In the genomic region with DNA sequence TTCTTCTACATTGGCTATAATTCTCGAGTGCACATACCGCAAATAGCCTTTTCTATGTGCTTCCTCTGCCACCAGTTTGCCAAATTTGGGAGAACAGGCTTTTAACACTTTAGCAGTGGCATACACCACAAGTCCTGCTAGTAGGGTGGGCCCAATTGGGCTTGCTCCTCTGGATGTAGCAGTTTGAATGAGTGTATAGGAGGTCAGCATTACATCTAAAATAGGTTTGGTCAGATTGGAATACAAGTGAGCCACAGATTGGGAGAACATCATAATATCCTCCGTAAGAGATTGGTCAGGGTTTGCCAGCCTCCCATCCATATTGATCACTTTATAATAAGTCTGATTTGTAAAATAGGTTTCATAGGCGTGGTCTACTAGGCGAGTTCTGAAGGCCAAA, we compare ENCODE assay signal across 12 cellular contexts. TPM values are rescaled to one million over a fixed set of nuclear protein-coding genes. Genes with fewer than 3 reads are reported as not detected.
DNase-seq lines count a peak whose midpoint lies in the region; ATAC-seq and TF ChIP-seq lines count a peak whose summit lies in the region.
"Had no signal": no experiment of that assay in that cellular context is flagged by ENCODE, and none has a peak within 500 bp of the region (broad histone marks: within the 10 kb centered on the region; RNA-seq: fewer than 3 reads in every experiment).

No MANE protein-coding gene starts in this region.

- no peaks in the 10 kb centered on the region for H4K20me1 ChIP-seq in SK-N-SH (ENCODE audit: insufficient read depth)

- CTCF ChIA-PET in SK-N-SH (lab: Yijun Ruan, JAX), result interaction anchor here (1.0 to 1.3 kb wide), 3 partner anchors 8 to 241 kb away, joined by 3 to 4 read pairs (median 3); a partner anchor contains a TSS
- CTCF ChIA-PET in activated CD8-positive, alpha-beta T cell treated with anti-CD3 and anti-CD28 coated beads, Interleukin-2, amount 10 ng/mL, durations not matched to agents 7 days and 5 days (lab: Charles Lee), result interaction anchor here (0.9 to 3.7 kb wide), 12 partner anchors 8 to 489 kb away, joined by 3 to 49 read pairs (median 8); no protein-coding TSS in a partner anchor

- H3K36me3 ChIP-seq in SK-N-SH (replicated peaks in 1 of 2; ENCODE audit: control insufficient read depth in 1 of 2, insufficient read depth in 2 of 2, low read length in 1 of 2), result no peaks in the 10 kb centered on the region
- H3K36me3 ChIP-seq in tibial nerve, result no peaks in the 10 kb centered on the region
- H3K36me3 ChIP-seq: right lobe of liver had no signal

- TF ChIP-seq EP300 in SK-N-SH (IDR thresholded peaks at IDR 0.05; ENCODE audit: borderline replicate concordance in 1 of 2, low read depth in 1 of 2, low read length in 1 of 2) (no peak), tibial nerve (IDR thresholded peaks at IDR 0.05) (no peak)

- no peaks in the 10 kb centered on the region for H3K79me2 ChIP-seq in SK-N-SH (ENCODE audit: insufficient read depth)

- H3K4me2 ChIP-seq in SK-N-SH, result peak overlapping the region; percentile 91

- no peak for TF ChIP-seq CTCF in SK-N-SH (IDR thresholded peaks at IDR 0.05)
- TF ChIP-seq CTCF in tibial nerve (IDR thresholded peaks at IDR 0.05), result no peak
- TF ChIP-seq CTCF in progenitor cell of endocrine pancreas (IDR thresholded peaks at IDR 0.05; ENCODE audit: unreplicated experiment), result no peak

- H3K27me3 ChIP-seq in SK-N-SH (ENCODE audit: insufficient read depth), result no peaks in the 10 kb centered on the region
- H3K27me3 ChIP-seq in tibial nerve, result no peaks in the 10 kb centered on the region
- H3K27me3 ChIP-seq: right lobe of liver had no signal

- POLR2A ChIA-PET in SK-N-SH (lab: Yijun Ruan, JAX), result interaction anchor here (1.6 kb wide), 1 partner anchor 175 kb away, joined by 8 read pairs; a partner anchor contains a TSS
- POLR2A ChIA-PET in activated CD8-positive, alpha-beta T cell treated with anti-CD3 and anti-CD28 coated beads, Interleukin-2, amount 10 ng/mL, durations not matched to agents 7 days and 5 days (lab: Charles Lee), result interaction anchor here (0.8 to 3.5 kb wide), 11 partner anchors 10 to 198 kb away, joined by 3 to 62 read pairs (median 6); a partner anchor contains a TSS

- H3K9ac ChIP-seq in SK-N-SH, result no peak overlapping the region

- H3K4me1 ChIP-seq in SK-N-SH (ENCODE audit: control insufficient read depth in 1 of 2, insufficient read depth in 2 of 2, low read depth in 1 of 2, low read length in 1 of 2) (no peaks in the 10 kb centered on the region; a peak in 2 of 4 replicates), tibial nerve (peaks cover 0 to 11% (median 2%) of the 10 kb centered on the region in 4 donors)

- peaks cover 33% of the 10 kb centered on the region for H3K36me3 Mint-ChIP-seq in activated CD8-positive, alpha-beta T cell treated with anti-CD3 and anti-CD28 coated beads, Interleukin-2, amount 10 ng/mL, durations not matched to agents 7 days and 5 days (ENCODE audit: low read depth)
- H3K36me3 Mint-ChIP-seq in progenitor cell of endocrine pancreas (ENCODE audit: insufficient read depth), result no peaks in the 10 kb centered on the region

- DNase-seq in SK-N-SH (no peak), medulla oblongata (ENCODE audit: extremely low spot score) (peak; percentile 22), tibial nerve (ENCODE audit: low spot score in 2 of 2) (no peak), progenitor cell of endocrine pancreas (ENCODE audit: low spot score, unreplicated experiment) (no peak), dermis blood vessel endothelial cell (no peak)
- peak; percentile 32 for DNase-seq in activated CD8-positive, alpha-beta T cell treated with anti-CD3 and anti-CD28 coated beads, Interleukin-2, amount 10 ng/mL, durations not matched to agents 7 days and 5 days
- DNase-seq: activated gamma-delta T cell, H7, right lobe of liver had no signal

- peaks cover 27% of the 10 kb centered on the region for H3K4me1 Mint-ChIP-seq in activated CD8-positive, alpha-beta T cell treated with anti-CD3 and anti-CD28 coated beads, Interleukin-2, amount 10 ng/mL, durations not matched to agents 7 days and 5 days (ENCODE audit: low read depth)
- H3K4me1 Mint-ChIP-seq in progenitor cell of endocrine pancreas (ENCODE audit: low read depth), result peaks cover 4% of the 10 kb centered on the region

- H3K4me3 ChIP-seq in SK-N-SH (ENCODE audit: low read depth in 2 of 2, low read length in 1 of 2) (peak overlapping the region; percentile 67 to 68; a peak in 3 of 4 replicates), tibial nerve (peak overlapping the region; percentile 39 to 61 (median 51))

- H3K27me3 Mint-ChIP-seq in activated CD8-positive, alpha-beta T cell treated with anti-CD3 and anti-CD28 coated beads, Interleukin-2, amount 10 ng/mL, durations not matched to agents 7 days and 5 days (ENCODE audit: low read depth), result no peaks in the 10 kb centered on the region
- peaks cover 3% of the 10 kb centered on the region for H3K27me3 Mint-ChIP-seq in progenitor cell of endocrine pancreas

- peak overlapping the region in 1 of 2 experiments; percentile 92; a peak in 3 of 4 replicates for H3K27ac ChIP-seq in SK-N-SH (ENCODE audit: low read depth in 2 of 2, low read length in 1 of 2)
- H3K27ac ChIP-seq in tibial nerve, result peak overlapping the region in 1 of 4 donors; percentile 88
- H3K27ac ChIP-seq: right lobe of liver had no signal

- 37% methylated on average over 5 of the region's 5 CpGs for WGBS in SK-N-SH (ENCODE audit: low lambda C conversion rate)
- 74 to 76% methylated on average over 5 of the region's 5 CpGs for WGBS in tibial nerve, 2 donors

- no peaks in the 10 kb centered on the region for H3K9me3 ChIP-seq in SK-N-SH
- no peaks in the 10 kb centered on the region for H3K9me3 ChIP-seq in tibial nerve
- H3K9me3 ChIP-seq: right lobe of liver had no signal

- no peaks in the 10 kb centered on the region for H3K9me2 ChIP-seq in SK-N-SH

- no peak overlapping the region for H3K27ac Mint-ChIP-seq in activated CD8-positive, alpha-beta T cell treated with anti-CD3 and anti-CD28 coated beads, Interleukin-2, amount 10 ng/mL, durations not matched to agents 7 days and 5 days
- no peak overlapping the region for H3K27ac Mint-ChIP-seq in progenitor cell of endocrine pancreas

- no peak overlapping the region; the same call in 1 of the 2 replicates for H2AFZ ChIP-seq in SK-N-SH (ENCODE audit: low read depth)

- ATAC-seq in SK-N-SH treated with all-trans-retinoic acid at 6 μM for 48 hours, result no peak
- ATAC-seq in activated CD8-positive, alpha-beta T cell treated with anti-CD3 and anti-CD28 coated beads, Interleukin-2, amount 10 ng/mL, durations not matched to agents 7 days and 5 days, result no peak
- no peak for ATAC-seq in HG03521 (IDR thresholded peaks at IDR 0.05; ENCODE audit: unreplicated experiment)

- TF ChIP-seq RAD21 in SK-N-SH (IDR thresholded peaks at IDR 0.05; ENCODE audit: low read length), result no peak

- H3K4me3 Mint-ChIP-seq in activated CD8-positive, alpha-beta T cell treated with anti-CD3 and anti-CD28 coated beads, Interleukin-2, amount 10 ng/mL, durations not matched to agents 7 days and 5 days, result no peak overlapping the region
- no peak overlapping the region for H3K4me3 Mint-ChIP-seq in progenitor cell of endocrine pancreas (ENCODE audit: low read depth)

- peaks cover 13% of the 10 kb centered on the region for H3F3A ChIP-seq in SK-N-SH (replicated peaks; ENCODE audit: insufficient read depth)

- TF ChIP-seq POLR2A in tibial nerve (IDR thresholded peaks at IDR 0.05), result no peak

- no peaks in the 10 kb centered on the region for H3K9me3 Mint-ChIP-seq in activated CD8-positive, alpha-beta T cell treated with anti-CD3 and anti-CD28 coated beads, Interleukin-2, amount 10 ng/mL, durations not matched to agents 7 days and 5 days (ENCODE audit: insufficient read depth)
- H3K9me3 Mint-ChIP-seq in progenitor cell of endocrine pancreas (ENCODE audit: low read depth), result no peaks in the 10 kb centered on the region

TF ChIP-seq in SK-N-SH, 30 proteins besides CTCF, POLR2A, EP300 and RAD21:
- TF ChIP-seq MXI1 (IDR thresholded peaks at IDR 0.05; ENCODE audit: low read depth, low read length), result 0 out of 2 replicates have a peak, but pooled peaks have one; percentile 18
- TF ChIP-seq, protein P1, sequence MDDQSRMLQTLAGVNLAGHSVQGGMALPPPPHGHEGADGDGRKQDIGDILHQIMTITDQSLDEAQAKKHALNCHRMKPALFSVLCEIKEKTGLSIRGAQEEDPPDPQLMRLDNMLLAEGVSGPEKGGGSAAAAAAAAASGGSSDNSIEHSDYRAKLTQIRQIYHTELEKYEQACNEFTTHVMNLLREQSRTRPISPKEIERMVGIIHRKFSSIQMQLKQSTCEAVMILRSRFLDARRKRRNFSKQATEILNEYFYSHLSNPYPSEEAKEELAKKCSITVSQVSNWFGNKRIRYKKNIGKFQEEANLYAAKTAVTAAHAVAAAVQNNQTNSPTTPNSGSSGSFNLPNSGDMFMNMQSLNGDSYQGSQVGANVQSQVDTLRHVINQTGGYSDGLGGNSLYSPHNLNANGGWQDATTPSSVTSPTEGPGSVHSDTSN (IDR thresholded peaks at IDR 0.05), result no peak
TF ChIP-seq in SK-N-SH: peak in this region for 1.

TF ChIP-seq in SK-N-SH treated with all-trans-retinoic acid at 6 μM for 48 hours, 23 proteins besides CTCF, POLR2A, EP300 and RAD21:
- TF ChIP-seq CSDC2 (CRISPR knock-in tag; IDR thresholded peaks at IDR 0.05) (no peak), GLIS3 (CRISPR knock-in tag; IDR thresholded peaks at IDR 0.05) (no peak), TOX (CRISPR knock-in tag; IDR thresholded peaks at IDR 0.05; ENCODE audit: borderline replicate concordance) (no peak)

RNA-seq across cellular contexts. Expression of a gene that starts 0.9 kb away (rescaled TPM):
- 0.02 and 0.10 TPM in 2 replicates for polyA plus RNA-seq in SK-N-SH (2012; rRNA removed)
- 0.13 and 0.22 TPM in 2 replicates for polyA plus RNA-seq in SK-N-SH (2012; cell fraction: cytosol; rRNA removed)
- polyA plus RNA-seq in SK-N-SH (2012; cell fraction: nucleus; rRNA removed), result 0.02 and 0.04 TPM in 2 replicates
- 10 to 100 TPM; 22.5 to 24.4 TPM for total RNA-seq in activated CD8-positive, alpha-beta T cell treated with anti-CD3 and anti-CD28 coated beads, Interleukin-2, amount 10 ng/mL, durations not matched to agents 7 days and 5 days
- total RNA-seq in tibial nerve (1 to 10 TPM; 4.8 to 8.8 (median 7.7) TPM), progenitor cell of endocrine pancreas (not detected in 2 replicates), dermis blood vessel endothelial cell (not detected in 2 replicates)
- total RNA-seq: H7, lung microvascular endothelial cell had no signal

Comparison
In these comparisons a context has a peak if more than half of its experiments do, and no peak if none do; other contexts are left out.
1. DNase-seq: peak in activated CD8-positive, alpha-beta T cell treated with anti-CD3 and anti-CD28 coated beads, Interleukin-2, amount 10 ng/mL, durations not matched to agents 7 days and 5 days (single experiment) and medulla oblongata (single experiment); none in SK-N-SH (single experiment), tibial nerve (0 of 2), progenitor cell of endocrine pancreas (single experiment) and dermis blood vessel endothelial cell (single experiment).